In the genomic region with DNA sequence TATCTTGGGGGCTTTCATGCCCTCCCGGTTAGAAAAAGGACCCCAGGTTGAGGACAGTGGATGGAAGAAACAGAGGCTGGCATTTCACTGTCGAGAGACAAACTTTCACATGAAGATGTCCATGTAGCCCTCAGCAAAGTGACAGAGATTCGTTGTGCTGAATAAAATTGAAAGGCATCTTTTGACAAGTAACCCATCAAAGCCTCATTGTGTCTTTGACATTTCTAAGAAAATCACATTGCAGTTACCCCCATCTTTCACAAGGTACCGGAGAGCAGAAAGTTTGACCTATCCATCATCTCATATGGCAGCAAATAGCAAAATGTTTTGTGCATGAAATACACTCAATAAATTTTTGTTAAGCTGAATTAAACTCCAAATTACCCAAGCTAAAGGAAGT, we compare ENCODE assay signal across 15 cellular contexts. TPM values are rescaled to one million over a fixed set of nuclear protein-coding genes. Genes with fewer than 3 reads are reported as not detected.
DNase-seq lines count a peak whose midpoint lies in the region; ATAC-seq and TF ChIP-seq lines count a peak whose summit lies in the region.
"Had no signal": no experiment of that assay in that cellular context is flagged by ENCODE, and none has a peak within 500 bp of the region (broad histone marks: within the 10 kb centered on the region; RNA-seq: fewer than 3 reads in every experiment).

No MANE protein-coding gene starts in this region.

- peaks cover 14% of the 10 kb centered on the region for H3K36me3 Mint-ChIP-seq in activated naive CD4-positive, alpha-beta T cell treated with anti-CD3 and anti-CD28 coated beads, Interleukin-2, amount 10 ng/mL, durations not matched to agents 7 days and 5 days
- H3K36me3 Mint-ChIP-seq in T-cell = peaks cover 5% of the 10 kb centered on the region
- no peaks in the 10 kb centered on the region for H3K36me3 Mint-ChIP-seq in glutamatergic neuron (ENCODE audit: unreplicated experiment)
- peaks cover 13% of the 10 kb centered on the region for H3K36me3 Mint-ChIP-seq in stimulated activated memory B cell treated with anti-CD40 and anti-IgM and Interleukin-4, amounts not matched to agents 10 μg/mL and 1 μg/mL and 100 μg/mL, for 72 hours

- H3K27me3 Mint-ChIP-seq in activated naive CD4-positive, alpha-beta T cell treated with anti-CD3 and anti-CD28 coated beads, Interleukin-2, amount 10 ng/mL, durations not matched to agents 7 days and 5 days = peaks cover 5% of the 10 kb centered on the region
- H3K27me3 Mint-ChIP-seq in T-cell (no peaks in the 10 kb centered on the region), glutamatergic neuron (ENCODE audit: unreplicated experiment) (peaks cover 31% of the 10 kb centered on the region)
- no peaks in the 10 kb centered on the region for H3K27me3 Mint-ChIP-seq in stimulated activated memory B cell treated with anti-CD40 and anti-IgM and Interleukin-4, amounts not matched to agents 10 μg/mL and 1 μg/mL and 100 μg/mL, for 72 hours

- intact Hi-C loops in sciatic nerve (cut with DNase I) = no loop called here

- POLR2A ChIA-PET in T-cell (lab: Charles Lee) = interaction anchor here (0.7 kb wide), 3 partner anchors 11 to 37 kb away, joined by 3 to 5 read pairs (median 3); no protein-coding TSS in a partner anchor

- no peak for DNase-seq in activated naive CD4-positive, alpha-beta T cell treated with anti-CD3 and anti-CD28 coated beads, Interleukin-2, amount 10 ng/mL, durations not matched to agents 7 days and 5 days
- DNase-seq in activated naive CD4-positive, alpha-beta T cell (lab: John Stamatoyannopoulos, UW) = no peak
- DNase-seq in T-cell (no peak), glutamatergic neuron (no peak), sciatic nerve (ENCODE audit: low spot score) (no peak), NCI-H1694 treated with DMSO at 0.1 percent for 48 hours (lab: John Stamatoyannopoulos, UW) (no peak)
- DNase-seq: ACHN; activated T-cell treated with anti-CD3 and anti-CD28 coated beads, Interleukin-2, amount 50 U/mL, for 4 hours; IMR-90; NCI-H1048; NCI-H2171 had no signal

- H3K27ac Mint-ChIP-seq in activated naive CD4-positive, alpha-beta T cell treated with anti-CD3 and anti-CD28 coated beads, Interleukin-2, amount 10 ng/mL, durations not matched to agents 7 days and 5 days = peak overlapping the region; percentile 92
- H3K27ac Mint-ChIP-seq in T-cell (peak overlapping the region; percentile 95 to 97), glutamatergic neuron (ENCODE audit: unreplicated experiment) (peak overlapping the region; percentile 98)
- H3K27ac Mint-ChIP-seq in stimulated activated memory B cell treated with anti-CD40 and anti-IgM and Interleukin-4, amounts not matched to agents 10 μg/mL and 1 μg/mL and 100 μg/mL, for 72 hours = peak overlapping the region; percentile 71
- H3K27ac Mint-ChIP-seq: WTC11 had no signal

- CTCF ChIA-PET in activated naive CD4-positive, alpha-beta T cell treated with anti-CD3 and anti-CD28 coated beads, Interleukin-2, amount 10 ng/mL, durations not matched to agents 7 days and 5 days (lab: Charles Lee) = interaction anchor here (1.0 to 2.0 kb wide), 3 partner anchors 64 to 134 kb away, joined by 3 to 9 read pairs (median 6); no protein-coding TSS in a partner anchor
- CTCF ChIA-PET in T-cell (lab: Charles Lee) = interaction anchor here (0.7 to 1.5 kb wide), 3 partner anchors 32 to 114 kb away, joined by 3 read pairs; no protein-coding TSS in a partner anchor

- no peak for ATAC-seq in T-cell (replicated peaks in 1 of 4)
- ATAC-seq in stimulated activated memory B cell treated with anti-CD40 and anti-IgM and Interleukin-4, amounts not matched to agents 10 μg/mL and 1 μg/mL and 100 μg/mL, for 72 hours = no peak
- no peak for ATAC-seq in sciatic nerve
- no peak for ATAC-seq in HG03159 (IDR thresholded peaks at IDR 0.05; ENCODE audit: unreplicated experiment)
- ATAC-seq: activated T-cell treated with anti-CD3 and anti-CD28 coated beads, Interleukin-2, amount 50 U/mL, for 4 hours; GM12878; WTC11 had no signal

- no peak overlapping the region for H3K4me3 Mint-ChIP-seq in activated naive CD4-positive, alpha-beta T cell treated with anti-CD3 and anti-CD28 coated beads, Interleukin-2, amount 10 ng/mL, durations not matched to agents 7 days and 5 days
- peak overlapping the region; percentile 60 to 84 (median 77) for H3K4me3 Mint-ChIP-seq in T-cell
- peak overlapping the region; percentile 92 for H3K4me3 Mint-ChIP-seq in glutamatergic neuron (ENCODE audit: unreplicated experiment)
- no peak overlapping the region for H3K4me3 Mint-ChIP-seq in stimulated activated memory B cell treated with anti-CD40 and anti-IgM and Interleukin-4, amounts not matched to agents 10 μg/mL and 1 μg/mL and 100 μg/mL, for 72 hours

- H3K4me1 Mint-ChIP-seq in activated naive CD4-positive, alpha-beta T cell treated with anti-CD3 and anti-CD28 coated beads, Interleukin-2, amount 10 ng/mL, durations not matched to agents 7 days and 5 days = peaks cover 44% of the 10 kb centered on the region
- H3K4me1 Mint-ChIP-seq in T-cell (peaks cover 34 to 44% (median 37%) of the 10 kb centered on the region in 3 donors), glutamatergic neuron (ENCODE audit: low read depth, unreplicated experiment) (peaks cover 29% of the 10 kb centered on the region)
- H3K4me1 Mint-ChIP-seq in stimulated activated memory B cell treated with anti-CD40 and anti-IgM and Interleukin-4, amounts not matched to agents 10 μg/mL and 1 μg/mL and 100 μg/mL, for 72 hours = peaks cover 32% of the 10 kb centered on the region

- no peaks in the 10 kb centered on the region for H3K9me3 Mint-ChIP-seq in activated naive CD4-positive, alpha-beta T cell treated with anti-CD3 and anti-CD28 coated beads, Interleukin-2, amount 10 ng/mL, durations not matched to agents 7 days and 5 days
- no peaks in the 10 kb centered on the region for H3K9me3 Mint-ChIP-seq in T-cell
- H3K9me3 Mint-ChIP-seq in glutamatergic neuron (ENCODE audit: unreplicated experiment) = peaks cover 30% of the 10 kb centered on the region
- no peaks in the 10 kb centered on the region for H3K9me3 Mint-ChIP-seq in stimulated activated memory B cell treated with anti-CD40 and anti-IgM and Interleukin-4, amounts not matched to agents 10 μg/mL and 1 μg/mL and 100 μg/mL, for 72 hours
- H3K9me3 Mint-ChIP-seq: activated T-cell treated with anti-CD3 and anti-CD28 coated beads, Interleukin-2, amount 50 U/mL, for 4 hours; WTC11 had no signal

- TF ChIP-seq CTCF in glutamatergic neuron (IDR thresholded peaks at IDR 0.05; ENCODE audit: partially characterized antibody, unreplicated experiment) = no peak

RNA-seq across cellular contexts. Expression of a gene that starts 2.0 kb away (rescaled TPM):
- total RNA-seq in T-cell = 100 to 1,000 TPM; 114 to 185 (median 152) TPM
- 82.6 TPM for total RNA-seq in glutamatergic neuron (ENCODE audit: unreplicated experiment)
- 2,463 TPM for total RNA-seq in sciatic nerve

Comparison
In these comparisons a context has a peak if more than half of its experiments do, and no peak if none do; other contexts are left out.
1. H3K4me3 Mint-ChIP-seq: peak in T-cell (3 of 3) and glutamatergic neuron (single experiment); none in activated naive CD4-positive, alpha-beta T cell treated with anti-CD3 and anti-CD28 coated beads, Interleukin-2, amount 10 ng/mL, durations not matched to agents 7 days and 5 days (single experiment) and stimulated activated memory B cell treated with anti-CD40 and anti-IgM and Interleukin-4, amounts not matched to agents 10 μg/mL and 1 μg/mL and 100 μg/mL, for 72 hours (single experiment).
2. RNA of a gene that starts 2.0 kb away (total RNA-seq): 2,463 TPM in sciatic nerve (single experiment); 114 to 185 TPM in T-cell and 82.6 TPM in glutamatergic neuron (single experiment); every median in the first group is over 10 times any median in the second.
3. Peak in every context shown above with its lines, with median percentiles within 50 percentile points of each other: H3K27ac Mint-ChIP-seq.